Comparison of ENCODE assay signal across 8 cellular contexts in genomic region chr7:72879737-72880215, GRCh38. TPM values are rescaled to one million over a fixed set of nuclear protein-coding genes. Genes with fewer than 3 reads are reported as not detected.
DNase-seq lines count a peak whose midpoint lies in the region; ATAC-seq and TF ChIP-seq lines count a peak whose summit lies in the region.
"Not testable (repeated sequence)": the region's sequence is repeated elsewhere in the genome, so short reads cannot be mapped to it uniquely, and the experiment has no call there.

No MANE protein-coding gene starts in this region.

- not testable (repeated sequence) for TF ChIP-seq CTCF in esophagus muscularis mucosa (IDR thresholded peaks at IDR 0.05)

- intact Hi-C loops in esophagus muscularis mucosa (cut with DNase I): not testable (repeated sequence)

- 0% methylated on average over 12 of the region's 35 CpGs for WGBS in esophagus muscularis mucosa

- TF ChIP-seq POLR2A in esophagus muscularis mucosa (IDR thresholded peaks at IDR 0.05; ENCODE audit: low read depth): not testable (repeated sequence)

- H3K4me1 ChIP-seq in esophagus muscularis mucosa: peaks cover 7 to 24% (median 20%) of the 10 kb centered on the region in 4 donors

- TF ChIP-seq EP300 in esophagus muscularis mucosa (IDR thresholded peaks at IDR 0.05): not testable (repeated sequence)

- peak; percentile 21 for ATAC-seq in GM18907 (IDR thresholded peaks at IDR 0.05; ENCODE audit: unreplicated experiment)

- DNase-seq in ACHN (peak; percentile 74), Kasumi-1 (lab: John Stamatoyannopoulos, UW) (peak; percentile 50 to 58), SKM-1 (lab: John Stamatoyannopoulos, UW; ENCODE audit: unreplicated experiment) (peak; percentile 2), activated gamma-delta T cell treated with Interleukin-2 at 50 U/mL for 16 hours (peak; percentile 31), medulla oblongata (ENCODE audit: extremely low spot score) (peak; percentile 59)
- DNase-seq in esophagus muscularis mucosa (ENCODE audit: extremely low spot score): not testable (repeated sequence)
- peak; percentile 5 to 6 for DNase-seq in stimulated activated CD4-positive, alpha-beta T cell treated with anti-CD3 and anti-CD28 coated beads, Interleukin-1b, Interleukin-23, amount 100 ng/mL, for 4 hours (ENCODE audit: low read depth in 2 of 2)

- H3K27ac ChIP-seq in esophagus muscularis mucosa (replicated peaks in 1 of 4): peak overlapping the region; percentile 92 to 96 (median 93)

- not testable (repeated sequence) for H3K9me3 ChIP-seq in esophagus muscularis mucosa

- not testable (repeated sequence) for H3K36me3 ChIP-seq in esophagus muscularis mucosa

- H3K4me3 ChIP-seq in esophagus muscularis mucosa: peak overlapping the region; percentile 63 to 87 (median 72)

- in situ Hi-C loops in ACHN (cut with HindIII; ENCODE audit: low pct_ligation_motif_present, low pct_unique_long_range_greater_than_20kb, low sequenced_read_pairs): not testable (repeated sequence)

- not testable (repeated sequence) for H3K27me3 ChIP-seq in esophagus muscularis mucosa

RNA-seq across cellular contexts. Expression of gene POM121, which starts 45.1 kb away (rescaled TPM):
- 10 to 100 TPM; 15.6 to 26.2 (median 17.2) TPM for total RNA-seq in esophagus muscularis mucosa

RNA-seq across cellular contexts. Expression of gene TYW1B, which starts 51.8 kb away (rescaled TPM):
- total RNA-seq in esophagus muscularis mucosa: 1 to 10 TPM in 3 of 4 donors, under 1 TPM in 1; 0.99 to 4.3 (median 1.5) TPM
